20 cellular contexts compared by ENCODE assay signal in the genomic region with DNA sequence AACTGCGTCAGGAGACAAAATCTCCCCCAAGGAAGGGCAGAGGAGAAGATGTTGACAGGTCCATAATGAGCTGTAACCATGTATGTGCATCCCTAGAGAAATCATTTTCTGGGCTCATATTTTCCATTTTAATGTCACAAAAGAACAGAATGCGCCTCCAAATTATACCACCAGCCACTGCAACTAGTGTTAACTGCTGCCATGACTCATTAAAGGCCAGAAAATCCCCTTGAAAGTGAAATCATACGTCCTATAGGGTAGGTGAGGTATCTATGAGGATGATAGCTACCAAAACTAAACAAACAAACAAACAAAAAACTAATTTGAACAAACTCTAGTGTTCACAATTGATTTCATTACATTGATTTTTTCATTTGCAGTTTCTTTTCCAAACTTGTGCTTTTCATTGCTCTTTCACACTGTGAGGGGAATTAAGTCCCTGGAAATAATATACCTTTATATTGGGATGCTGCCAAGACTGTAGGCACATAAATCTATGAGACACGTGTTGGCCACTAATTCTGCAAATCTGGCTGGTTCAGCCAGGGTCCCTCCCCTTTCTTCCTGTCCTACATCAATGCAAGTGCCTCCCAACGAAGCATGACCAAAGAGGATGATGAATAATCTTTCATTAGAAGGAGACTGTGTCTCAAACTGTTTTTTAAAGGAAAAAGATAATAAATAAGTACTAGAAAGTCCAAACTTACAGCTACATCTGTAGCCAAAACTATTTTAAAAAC.
A peak's percentile ranks its signal among the peaks of the same experiment; 100 is the strongest.
DNase-seq lines count a peak whose midpoint lies in the region; ATAC-seq and TF ChIP-seq lines count a peak whose summit lies in the region.
"Had no signal": no experiment of that assay in that cellular context is flagged by ENCODE, and none has a peak within 500 bp of the region (broad histone marks: within the 10 kb centered on the region; RNA-seq: fewer than 3 reads in every experiment).

No MANE protein-coding gene starts in this region.

- peaks cover 0 to 4% of the 10 kb centered on the region in 2 donors for H3K27me3 Mint-ChIP-seq in natural killer cell treated with Interleukin-12 subunit alpha and Interleukin-12 subunit beta and Interleukin-15 and Interleukin-18, amount 100 ng/mL, for 72 hours
- H3K27me3 Mint-ChIP-seq: activated CD4-positive, alpha-beta memory T cell treated with anti-CD3 and anti-CD28 coated beads, Interleukin-2, amount 10 ng/mL, durations not matched to agents 7 days and 5 days had no signal

- no peaks in the 10 kb centered on the region for H3K9me3 ChIP-seq in fibroblast of lung (ENCODE audit: control insufficient read depth, insufficient read depth, low read depth, low read length)
- H3K9me3 ChIP-seq: gastrocnemius medialis, prostate gland, stomach had no signal

- no peaks in the 10 kb centered on the region for H3K4me1 ChIP-seq in fibroblast of lung (ENCODE audit: control insufficient read depth, extremely low read depth, insufficient read depth, low read length)
- H3K4me1 ChIP-seq: prostate gland, stomach had no signal

- no peak overlapping the region for H2AFZ ChIP-seq in fibroblast of lung (ENCODE audit: low read length)

- H3K4me1 Mint-ChIP-seq in natural killer cell treated with Interleukin-12 subunit alpha and Interleukin-12 subunit beta and Interleukin-15 and Interleukin-18, amount 100 ng/mL, for 72 hours (ENCODE audit: low read depth in 2 of 2), result no peaks in the 10 kb centered on the region
- H3K4me1 Mint-ChIP-seq: activated CD4-positive, alpha-beta memory T cell treated with anti-CD3 and anti-CD28 coated beads, Interleukin-2, amount 10 ng/mL, durations not matched to agents 7 days and 5 days; naive thymus-derived CD4-positive, alpha-beta T cell had no signal

- H3K36me3 Mint-ChIP-seq in natural killer cell treated with Interleukin-12 subunit alpha and Interleukin-12 subunit beta and Interleukin-15 and Interleukin-18, amount 100 ng/mL, for 72 hours, result no peaks in the 10 kb centered on the region
- H3K36me3 Mint-ChIP-seq: naive thymus-derived CD4-positive, alpha-beta T cell had no signal

- no peaks in the 10 kb centered on the region for H3K27me3 ChIP-seq in fibroblast of lung (ENCODE audit: control insufficient read depth, insufficient read depth, low read length)
- H3K27me3 ChIP-seq: gastrocnemius medialis had no signal

- H3K9ac ChIP-seq in fibroblast of lung (ENCODE audit: insufficient read depth, low read length), result no peak overlapping the region

- TF ChIP-seq CTCF in fibroblast of lung (conservative IDR thresholded peaks at IDR 0.05 in 1 of 2, IDR thresholded peaks at IDR 0.05 in 1 of 2; ENCODE audit: low read depth in 1 of 2, low read length in 2 of 2), result no peak

- no peak overlapping the region for H3K4me3 Mint-ChIP-seq in natural killer cell treated with Interleukin-12 subunit alpha and Interleukin-12 subunit beta and Interleukin-15 and Interleukin-18, amount 100 ng/mL, for 72 hours
- H3K4me3 Mint-ChIP-seq: activated CD4-positive, alpha-beta memory T cell treated with anti-CD3 and anti-CD28 coated beads, Interleukin-2, amount 10 ng/mL, durations not matched to agents 7 days and 5 days; naive thymus-derived CD4-positive, alpha-beta T cell had no signal

- no peaks in the 10 kb centered on the region for H4K20me1 ChIP-seq in fibroblast of lung (ENCODE audit: control insufficient read depth, extremely low read depth, insufficient read depth, low read length)

- DNase-seq in AG20443 (ENCODE audit: low spot score) (peak; percentile 5), NCI-H1417 treated with DMSO at 0.1 percent for 48 hours (lab: John Stamatoyannopoulos, UW) (peak; percentile 22), fibroblast of lung (ENCODE audit: low read depth in 2 of 2) (no peak), cortex of kidney (lab: John Stamatoyannopoulos, UW) (no peak)
- no peak for DNase-seq in natural killer cell treated with Interleukin-12 subunit alpha and Interleukin-12 subunit beta and Interleukin-15 and Interleukin-18, amount 100 ng/mL, for 72 hours (ENCODE audit: low spot score)
- DNase-seq: activated CD4-positive, alpha-beta memory T cell treated with anti-CD3 and anti-CD28 coated beads, Interleukin-2, amount 10 ng/mL, durations not matched to agents 7 days and 5 days; gastrocnemius medialis; naive thymus-derived CD4-positive, alpha-beta T cell; NCI-H1048; NCI-H510A treated with DMSO at 0.1 percent for 48 hours; stimulated activated CD4-positive, alpha-beta T cell treated with anti-CD3 and anti-CD28 coated beads, Interleukin-12 subunit alpha, Interleukin-12 subunit beta, amount 100 ng/mL, for 4 hours; stomach had no signal

- no peak overlapping the region for H3K27ac ChIP-seq in fibroblast of lung (ENCODE audit: insufficient read depth, low read length)
- H3K27ac ChIP-seq: gastrocnemius medialis, prostate gland, RWPE1, stomach, VCaP had no signal

- ATAC-seq in GM18511 (IDR thresholded peaks at IDR 0.05; ENCODE audit: unreplicated experiment) (peak; percentile 45), HG02938 (IDR thresholded peaks at IDR 0.05; ENCODE audit: unreplicated experiment) (no peak), HG03025 (IDR thresholded peaks at IDR 0.05; ENCODE audit: low FRiP score, unreplicated experiment) (no peak)
- ATAC-seq in natural killer cell treated with Interleukin-12 subunit alpha and Interleukin-12 subunit beta and Interleukin-15 and Interleukin-18, amount 100 ng/mL, for 72 hours, result no peak
- ATAC-seq: gastrocnemius medialis; HCT116; naive thymus-derived CD4-positive, alpha-beta T cell had no signal

- H3K4me2 ChIP-seq in fibroblast of lung (ENCODE audit: extremely low read depth, insufficient read depth, low read length), result peak overlapping the region; percentile 54

- H3K79me2 ChIP-seq in fibroblast of lung (ENCODE audit: control insufficient read depth, insufficient read depth, low read length), result no peaks in the 10 kb centered on the region

- peaks cover 6% of the 10 kb centered on the region for H3K9me3 Mint-ChIP-seq in natural killer cell treated with Interleukin-12 subunit alpha and Interleukin-12 subunit beta and Interleukin-15 and Interleukin-18, amount 100 ng/mL, for 72 hours
- H3K9me3 Mint-ChIP-seq: activated CD4-positive, alpha-beta memory T cell treated with anti-CD3 and anti-CD28 coated beads, Interleukin-2, amount 10 ng/mL, durations not matched to agents 7 days and 5 days had no signal

- peak overlapping the region in 1 of 4 experiments; percentile 16 for H3K4me3 ChIP-seq in fibroblast of lung (replicated peaks in 1 of 4; ENCODE audit: control extremely low read depth in 1 of 4, insufficient read depth in 1 of 4, low read depth in 3 of 4, low read length in 4 of 4)
- H3K4me3 ChIP-seq: gastrocnemius medialis, lung, prostate gland, stomach had no signal

- no peaks in the 10 kb centered on the region for H3K36me3 ChIP-seq in fibroblast of lung (ENCODE audit: control insufficient read depth, insufficient read depth, low read length)
- H3K36me3 ChIP-seq: gastrocnemius medialis, prostate gland, stomach had no signal

- no peak overlapping the region for H3K27ac Mint-ChIP-seq in natural killer cell treated with Interleukin-12 subunit alpha and Interleukin-12 subunit beta and Interleukin-15 and Interleukin-18, amount 100 ng/mL, for 72 hours
- H3K27ac Mint-ChIP-seq: activated CD4-positive, alpha-beta memory T cell treated with anti-CD3 and anti-CD28 coated beads, Interleukin-2, amount 10 ng/mL, durations not matched to agents 7 days and 5 days; naive thymus-derived CD4-positive, alpha-beta T cell had no signal

Comparison
In these comparisons a context has a peak if more than half of its experiments do, and no peak if none do; other contexts are left out.
1. DNase-seq: peak in AG20443 (single experiment) and NCI-H1417 treated with DMSO at 0.1 percent for 48 hours (single experiment); none in fibroblast of lung (0 of 2), cortex of kidney (single experiment) and natural killer cell treated with Interleukin-12 subunit alpha and Interleukin-12 subunit beta and Interleukin-15 and Interleukin-18, amount 100 ng/mL, for 72 hours (single experiment).